ENCODE assay signal across 22 cellular contexts in genomic region chr10:113214331-113214730, GRCh38.
"Had no signal": no experiment of that assay in that cellular context is flagged by ENCODE, and none has a peak within 500 bp of the region (broad histone marks: within the 10 kb centered on the region; RNA-seq: fewer than 3 reads in every experiment).

No MANE protein-coding gene starts in this region.

- H3K27ac Mint-ChIP-seq: activated naive CD4-positive, alpha-beta T cell treated with anti-CD3 and anti-CD28 coated beads for 36 hours; activated naive CD8-positive, alpha-beta T cell treated with anti-CD3 and anti-CD28 coated beads, Interleukin-2, amount 10 ng/mL, durations not matched to agents 7 days and 5 days; activated T-cell treated with anti-CD3 and anti-CD28 coated beads, Interleukin-2, amount 50 U/mL, for 72 hours; stimulated activated memory B cell treated with anti-CD40 and anti-IgM and Interleukin-4, amounts not matched to agents 10 μg/mL and 1 μg/mL and 100 μg/mL, for 72 hours; T-helper 2 cell treated with Interferon-gamma antibody and Interleukin-4, amounts not matched to agents 5 μg/mL and 100 μg/mL, for 36 hours had no signal

- H3K4me3 Mint-ChIP-seq: activated naive CD4-positive, alpha-beta T cell treated with anti-CD3 and anti-CD28 coated beads for 36 hours; activated naive CD8-positive, alpha-beta T cell treated with anti-CD3 and anti-CD28 coated beads, Interleukin-2, amount 10 ng/mL, durations not matched to agents 7 days and 5 days; activated T-cell treated with anti-CD3 and anti-CD28 coated beads, Interleukin-2, amount 50 U/mL, for 72 hours; central memory CD8-positive, alpha-beta T cell; stimulated activated memory B cell treated with anti-CD40 and anti-IgM and Interleukin-4, amounts not matched to agents 10 μg/mL and 1 μg/mL and 100 μg/mL, for 72 hours; T-helper 2 cell treated with Interferon-gamma antibody and Interleukin-4, amounts not matched to agents 5 μg/mL and 100 μg/mL, for 36 hours had no signal

- H3K27me3 ChIP-seq: breast epithelium, esophagus muscularis mucosa, heart left ventricle, sigmoid colon, stomach, suprapubic skin, tibial nerve had no signal

- H3K36me3 ChIP-seq: breast epithelium, esophagus muscularis mucosa, heart left ventricle, sigmoid colon, stomach, suprapubic skin, tibial nerve had no signal

- H3K4me2 ChIP-seq: smooth muscle cell had no signal

- H3K9me3 ChIP-seq: breast epithelium, sigmoid colon, suprapubic skin had no signal

- H3K27ac ChIP-seq: breast epithelium, esophagus muscularis mucosa, heart left ventricle, sigmoid colon, stomach, suprapubic skin, tibial nerve had no signal

- ATAC-seq: activated T-cell treated with anti-CD3 and anti-CD28 coated beads, Interleukin-2, amount 50 U/mL, for 72 hours; heart left ventricle; left cardiac atrium; stimulated activated memory B cell treated with anti-CD40 and anti-IgM and Interleukin-4, amounts not matched to agents 10 μg/mL and 1 μg/mL and 100 μg/mL, for 72 hours had no signal

- H3K36me3 Mint-ChIP-seq: activated naive CD8-positive, alpha-beta T cell treated with anti-CD3 and anti-CD28 coated beads, Interleukin-2, amount 10 ng/mL, durations not matched to agents 7 days and 5 days; stimulated activated memory B cell treated with anti-CD40 and anti-IgM and Interleukin-4, amounts not matched to agents 10 μg/mL and 1 μg/mL and 100 μg/mL, for 72 hours had no signal

- DNase-seq: activated CD4-positive, alpha-beta T cell treated with anti-CD3 and anti-CD28 coated beads, Interleukin-2, amount 50 U/mL, for 4 hours; activated effector memory CD4-positive, alpha-beta T cell treated with Interleukin-2 at 50 U/mL for 16 hours; activated naive CD4-positive, alpha-beta T cell treated with anti-CD3 and anti-CD28 coated beads for 36 hours; activated naive CD8-positive, alpha-beta T cell treated with anti-CD3 and anti-CD28 coated beads, Interleukin-2, amount 10 ng/mL, durations not matched to agents 7 days and 5 days; activated T-cell treated with anti-CD3 and anti-CD28 coated beads, Interleukin-2, amount 50 U/mL, for 72 hours; amniotic stem cell; effector memory CD4-positive, alpha-beta T cell; heart left ventricle; islet precursor cell; left cardiac atrium; occipital lobe; sigmoid colon; stimulated activated CD4-positive, alpha-beta T cell treated with anti-CD3 and anti-CD28 coated beads, Interleukin-15, amount 100 ng/mL, for 24 hours; stomach had no signal

- H3K9me3 Mint-ChIP-seq: activated naive CD4-positive, alpha-beta T cell treated with anti-CD3 and anti-CD28 coated beads for 36 hours; activated naive CD8-positive, alpha-beta T cell treated with anti-CD3 and anti-CD28 coated beads, Interleukin-2, amount 10 ng/mL, durations not matched to agents 7 days and 5 days; activated T-cell treated with anti-CD3 and anti-CD28 coated beads, Interleukin-2, amount 50 U/mL, for 72 hours; T-helper 2 cell treated with Interferon-gamma antibody and Interleukin-4, amounts not matched to agents 5 μg/mL and 100 μg/mL, for 36 hours had no signal

- H3K4me1 ChIP-seq: breast epithelium, esophagus muscularis mucosa, heart left ventricle, sigmoid colon, stomach, suprapubic skin, tibial nerve had no signal

- H3K4me3 ChIP-seq: breast epithelium, esophagus muscularis mucosa, heart left ventricle, sigmoid colon, smooth muscle cell, stomach, suprapubic skin, tibial nerve had no signal

- H3K4me1 Mint-ChIP-seq: activated naive CD8-positive, alpha-beta T cell treated with anti-CD3 and anti-CD28 coated beads, Interleukin-2, amount 10 ng/mL, durations not matched to agents 7 days and 5 days; central memory CD8-positive, alpha-beta T cell; stimulated activated memory B cell treated with anti-CD40 and anti-IgM and Interleukin-4, amounts not matched to agents 10 μg/mL and 1 μg/mL and 100 μg/mL, for 72 hours had no signal

- H3K27me3 Mint-ChIP-seq: central memory CD8-positive, alpha-beta T cell; stimulated activated memory B cell treated with anti-CD40 and anti-IgM and Interleukin-4, amounts not matched to agents 10 μg/mL and 1 μg/mL and 100 μg/mL, for 72 hours had no signal
